ENCODE assay signal across 15 cellular contexts in the genomic region with DNA sequence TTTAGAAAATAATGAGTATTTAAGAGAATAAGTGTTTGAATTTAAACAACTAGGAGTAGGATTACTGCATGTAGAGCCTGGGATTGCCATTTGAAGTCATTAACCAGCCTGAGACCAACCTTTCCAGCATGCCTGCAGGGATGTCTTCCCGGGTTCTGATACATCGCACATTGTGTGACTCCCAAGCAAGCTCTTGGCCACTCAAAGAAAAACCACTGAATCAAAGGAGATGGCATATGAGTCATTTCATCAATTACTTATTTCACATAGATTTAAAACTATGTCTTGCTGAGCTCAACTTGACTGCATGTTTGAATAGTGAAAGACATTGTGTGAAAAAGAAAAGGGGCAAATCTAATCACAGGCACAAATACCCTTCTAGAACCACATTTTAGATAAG. TPM values are rescaled to one million over a fixed set of nuclear protein-coding genes. Genes with fewer than 3 reads are reported as not detected.
DNase-seq lines count a peak whose midpoint lies in the region; ATAC-seq, FAIRE-seq and TF ChIP-seq lines count a peak whose summit lies in the region.
"Had no signal": no experiment of that assay in that cellular context is flagged by ENCODE, and none has a peak within 500 bp of the region (broad histone marks: within the 10 kb centered on the region; RNA-seq: fewer than 3 reads in every experiment).

No MANE protein-coding gene starts in this region.

- no peaks in the 10 kb centered on the region for H4K20me1 ChIP-seq in HepG2 (ENCODE audit: insufficient read depth, low read length)

- intact Hi-C loops in HepG2 (cut with micrococcal nuclease; ENCODE audit: unreplicated experiment), result no loop called here

- H3K9me3 Mint-ChIP-seq in naive thymus-derived CD8-positive, alpha-beta T cell, result no peaks in the 10 kb centered on the region
- H3K9me3 Mint-ChIP-seq: CD4-positive, alpha-beta T cell; HFFc6 had no signal

- in situ Hi-C loops in HepG2 (cut with HindIII; ENCODE audit: extremely low pct_ligation_motif_present, low pct_unique_long_range_greater_than_20kb), result no loop called here

- no peak overlapping the region for H2AFZ ChIP-seq in HepG2 (ENCODE audit: low read length)

- 56% methylated on average over 2 of the region's 2 CpGs for WGBS in HepG2 (ENCODE audit: low lambda C conversion rate)

- no peaks in the 10 kb centered on the region for H3K4me1 Mint-ChIP-seq in naive thymus-derived CD8-positive, alpha-beta T cell

- FAIRE-seq in HepG2 (lab: Jason Lieb, UNC), result no peak
- FAIRE-seq: GM12878, K562 had no signal

- TF ChIP-seq CTCF in fibroblast of mammary gland (conservative IDR thresholded peaks at IDR 0.05; ENCODE audit: control insufficient read depth, insufficient read depth, low read depth, low read length) (no peak), HepG2 (CRISPR knock-in tag; IDR thresholded peaks at IDR 0.05) (no peak)

- TF ChIP-seq POLR2A in HepG2 (IDR thresholded peaks at IDR 0.05; ENCODE audit: insufficient read depth in 1 of 2, low read depth in 2 of 2, low read length in 2 of 2), result no peak

- DNase-seq in COLO829 (ENCODE audit: low spot score), result peak; percentile 44
- DNase-seq in SJCRH30, result no peak
- DNase-seq in fibroblast of mammary gland (ENCODE audit: low read depth), result peak; percentile 20
- DNase-seq in renal cortical epithelial cell (ENCODE audit: low read depth), result peak; percentile 53
- no peak for DNase-seq in HepG2 (ENCODE audit: low spot score)
- DNase-seq in naive thymus-derived CD8-positive, alpha-beta T cell, result no peak
- no peak for DNase-seq in NCI-H187 (lab: John Stamatoyannopoulos, UW)
- DNase-seq: 8988T; C1 segment of cervical spinal cord; CD4-positive, alpha-beta T cell; DMS79; HCEC 1CT; HFFc6 had no signal

- TF ChIP-seq EP300 in HepG2 (IDR thresholded peaks at IDR 0.05; ENCODE audit: low read depth in 2 of 2, low read length in 2 of 2), result no peak
- no peak for TF ChIP-seq EP300 in HepG2 (CRISPR knock-in tag; IDR thresholded peaks at IDR 0.05; ENCODE audit: borderline replicate concordance)

- no TSS peak for BruUV-seq in HepG2 (replicated peaks; lab: Mats Ljungman, UMichigan)

- no peak overlapping the region for H3K9ac ChIP-seq in HepG2 (ENCODE audit: insufficient read depth, low read depth, low read length)

- POLR2A ChIA-PET in HepG2 (lab: Yijun Ruan, JAX), result no interaction called here
- POLR2A ChIA-PET in naive thymus-derived CD8-positive, alpha-beta T cell (lab: Charles Lee), result no interaction called here

- peaks cover 21% of the 10 kb centered on the region for H3K4me1 ChIP-seq in SJCRH30
- H3K4me1 ChIP-seq in HepG2 (ENCODE audit: insufficient read depth, low read length), result no peaks in the 10 kb centered on the region

- H3K36me3 ChIP-seq in SJCRH30, result no peaks in the 10 kb centered on the region
- H3K36me3 ChIP-seq in HepG2 (replicated peaks in 1 of 2; ENCODE audit: control insufficient read depth in 1 of 2, insufficient read depth in 2 of 2, low read length in 2 of 2), result no peaks in the 10 kb centered on the region

- H3K27me3 Mint-ChIP-seq in naive thymus-derived CD8-positive, alpha-beta T cell, result peaks cover 0 to 11% (median 5%) of the 10 kb centered on the region in 5 donors

- H3K36me3 Mint-ChIP-seq in naive thymus-derived CD8-positive, alpha-beta T cell, result no peaks in the 10 kb centered on the region

- no peak for TF ChIP-seq RAD21 in HepG2 (CRISPR knock-in tag; IDR thresholded peaks at IDR 0.05)

- H3K9me3 ChIP-seq in SJCRH30 (replicated peaks) (no peaks in the 10 kb centered on the region), HepG2 (ENCODE audit: low read length) (no peaks in the 10 kb centered on the region)

- no peak overlapping the region for H3K27ac Mint-ChIP-seq in naive thymus-derived CD8-positive, alpha-beta T cell
- H3K27ac Mint-ChIP-seq: CD4-positive, alpha-beta T cell; HFFc6 had no signal

- no peak for ATAC-seq in HepG2
- ATAC-seq in naive thymus-derived CD8-positive, alpha-beta T cell, result no peak
- ATAC-seq: GM12878, K562 had no signal

- H3K79me2 ChIP-seq in HepG2 (ENCODE audit: insufficient read depth, low read length), result no peaks in the 10 kb centered on the region

- H3K4me3 ChIP-seq in SJCRH30 (no peak overlapping the region), fibroblast of mammary gland (ENCODE audit: control insufficient read depth, low read depth, low read length) (no peak overlapping the region), HepG2 (replicated peaks in 1 of 3; ENCODE audit: insufficient read depth in 1 of 3, low read depth in 2 of 3, low read length in 3 of 3) (no peak overlapping the region)
- H3K4me3 ChIP-seq: GM12878, K562 had no signal

- H3K4me3 Mint-ChIP-seq in naive thymus-derived CD8-positive, alpha-beta T cell, result no peak overlapping the region
- H3K4me3 Mint-ChIP-seq: CD4-positive, alpha-beta T cell; HFFc6 had no signal

- H3K27ac ChIP-seq in SJCRH30, result peak overlapping the region; percentile 86
- H3K27ac ChIP-seq in HepG2 (ENCODE audit: extremely low read length, insufficient read depth, low read length), result no peak overlapping the region

- H3K27me3 ChIP-seq in SJCRH30 (no peaks in the 10 kb centered on the region), HepG2 (ENCODE audit: control insufficient read depth in 1 of 2, insufficient read depth in 2 of 2, low read length in 2 of 2) (0 out of 5 replicates have a peak, but pooled peaks cover 0 to 3% of the 10 kb centered on the region in 2 experiments)

- CTCF ChIA-PET in HepG2 (lab: Yijun Ruan, JAX; ENCODE audit: low intra/inter-chr PET ratio, low total read pairs), result no interaction called here

- no peak overlapping the region for H3K4me2 ChIP-seq in HepG2 (ENCODE audit: low read depth, low read length)

TF ChIP-seq in HepG2, 621 proteins besides CTCF, POLR2A, EP300 and RAD21:
- TF ChIP-seq ZNF605 (CRISPR knock-in tag; IDR thresholded peaks at IDR 0.05) (no peak), SNAPC2 (CRISPR knock-in tag; IDR thresholded peaks at IDR 0.05) (no peak), ZNF274 (CRISPR knock-in tag; IDR thresholded peaks at IDR 0.05) (no peak), HHEX (CRISPR knock-in tag; IDR thresholded peaks at IDR 0.05) (no peak), RBAK (CRISPR knock-in tag; IDR thresholded peaks at IDR 0.05) (no peak), KDM2A (CRISPR knock-in tag; IDR thresholded peaks at IDR 0.05; ENCODE audit: borderline replicate concordance, low read depth) (no peak), PAF1 (CRISPR knock-in tag; IDR thresholded peaks at IDR 0.05) (no peak), HNF1B (CRISPR knock-in tag; IDR thresholded peaks at IDR 0.05) (no peak), ZNF207 (IDR thresholded peaks at IDR 0.05; ENCODE audit: borderline replicate concordance) (no peak), ZIK1 (CRISPR knock-in tag; IDR thresholded peaks at IDR 0.05; ENCODE audit: borderline replicate concordance, low read depth) (no peak)

RNA-seq across cellular contexts. Expression of gene THBS1, which starts 15.0 kb away (rescaled TPM):
- total RNA-seq in SJCRH30 (2014; rRNA removed; shearing (Covaris generic)), result 24.3 and 24.4 TPM in 2 replicates
- total RNA-seq in renal cortical epithelial cell (2,380 and 2,616 TPM in 2 replicates), HepG2 (2016; rRNA removed; fragmentation: Illumina TruSeq; extraction: Trizol) (35.6 and 67.1 TPM in 2 replicates)
- total RNA-seq in HepG2 (2016; cell fraction: cytosol; rRNA removed; fragmentation: Illumina TruSeq; extraction: Trizol; ENCODE audit: low read depth), result 10.4 and 13.6 TPM in 2 replicates
- total RNA-seq in HepG2 (2016; cell fraction: insoluble cytoplasmic fraction; rRNA removed; fragmentation: Illumina TruSeq; extraction: Trizol), result 31.2 and 67.2 TPM in 2 replicates
- total RNA-seq in HepG2 (2016; cell fraction: membrane; rRNA removed; fragmentation: Illumina TruSeq; extraction: Trizol), result 12.7 and 15.5 TPM in 2 replicates
- total RNA-seq in HepG2 (2016; cell fraction: nucleus; rRNA removed; fragmentation: Illumina TruSeq; extraction: Trizol), result 154 and 191 TPM in 2 replicates
- 54.7 and 64.6 TPM in 2 replicates for polyA plus RNA-seq in HepG2 (2011; rRNA removed)
- polyA plus RNA-seq in HepG2 (2011; cell fraction: cytosol; rRNA removed), result 18.4 and 18.6 TPM in 2 replicates
- 258 and 353 TPM in 2 replicates for polyA plus RNA-seq in HepG2 (2011; cell fraction: nucleus; rRNA removed)
- polyA plus RNA-seq in HepG2 (2012), result 14.5 and 32.8 TPM in 2 replicates
- polyA plus RNA-seq in HepG2 (2016; cell fraction: cytosol; fragmentation: Illumina TruSeq; extraction: Trizol; ENCODE audit: low read depth), result 1.0 and 1.3 TPM in 2 replicates
- 13.5 and 17.7 TPM in 2 replicates for polyA plus RNA-seq in HepG2 (2016; cell fraction: insoluble cytoplasmic fraction; fragmentation: Illumina TruSeq; extraction: Trizol; ENCODE audit: low read depth)
- 1.9 and 2.6 TPM in 2 replicates for polyA plus RNA-seq in HepG2 (2016; cell fraction: membrane; fragmentation: Illumina TruSeq; extraction: Trizol; ENCODE audit: low read depth)
- polyA plus RNA-seq in HepG2 (2016; cell fraction: nucleus; fragmentation: Illumina TruSeq; extraction: Trizol; ENCODE audit: insufficient read depth, low read depth), result 147 and 163 TPM in 2 replicates
- polyA minus RNA-seq in HepG2 (2011; rRNA and poly(A)+ RNA removed; ENCODE audit: low replicate concordance), result 15.2 and 310 TPM in 2 replicates
- 142 and 165 TPM in 2 replicates for polyA minus RNA-seq in HepG2 (2011; cell fraction: cytosol; rRNA and poly(A)+ RNA removed)
- 395 and 466 TPM in 2 replicates for polyA minus RNA-seq in HepG2 (2011; cell fraction: nucleus; rRNA and poly(A)+ RNA removed)
- total RNA-seq in naive thymus-derived CD8-positive, alpha-beta T cell, result 1 to 10 TPM; 3.8 to 6.5 TPM
- under 1 TPM in 2 of 3 donors, not detected in 1; 0.02 to 0.27 TPM for polyA plus RNA-seq in naive thymus-derived CD8-positive, alpha-beta T cell

Comparison
In these comparisons a context has a peak if more than half of its experiments do, and no peak if none do; other contexts are left out.
1. DNase-seq: peak in COLO829 (single experiment), fibroblast of mammary gland (single experiment) and renal cortical epithelial cell (single experiment); none in SJCRH30 (0 of 2), HepG2 (single experiment), naive thymus-derived CD8-positive, alpha-beta T cell (0 of 10) and NCI-H187 (0 of 2).
2. RNA of gene THBS1, which starts 15.0 kb away (total RNA-seq): 2,380 to 2,616 TPM in renal cortical epithelial cell; 10.4 to 191 TPM in HepG2, 24.3 to 24.4 TPM in SJCRH30 and 3.8 to 6.5 TPM in naive thymus-derived CD8-positive, alpha-beta T cell; every median in the first group is over 10 times any median in the second.